In the genomic region with DNA sequence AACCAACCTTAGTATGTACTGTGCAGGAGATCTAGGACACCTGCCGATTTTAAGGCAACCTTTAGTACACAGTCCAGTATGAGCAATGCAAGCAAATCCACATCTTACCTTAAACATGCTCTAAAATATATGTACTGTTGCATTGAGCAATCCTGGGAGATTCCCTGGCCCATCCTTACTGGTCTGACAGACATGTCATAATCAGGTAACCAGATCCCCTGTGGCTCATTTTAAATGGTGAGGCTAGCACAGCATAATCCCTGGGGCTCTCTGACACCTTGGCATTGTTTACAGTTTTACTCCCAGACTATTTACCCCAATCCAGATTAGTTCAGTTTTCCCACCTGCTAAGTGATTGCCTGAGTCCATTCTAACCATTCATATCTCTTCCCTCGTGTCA, we compare ENCODE assay signal across 17 cellular contexts. TPM values are rescaled to one million over a fixed set of nuclear protein-coding genes. Genes with fewer than 3 reads are reported as not detected.
DNase-seq lines count a peak whose midpoint lies in the region; ATAC-seq and TF ChIP-seq lines count a peak whose summit lies in the region.
"Had no signal": no experiment of that assay in that cellular context is flagged by ENCODE, and none has a peak within 500 bp of the region (broad histone marks: within the 10 kb centered on the region; RNA-seq: fewer than 3 reads in every experiment).

No MANE protein-coding gene starts in this region.

- H3K4me3 ChIP-seq in endodermal cell (ENCODE audit: low read length), result no peak overlapping the region
- H3K4me3 ChIP-seq: SK-N-MC had no signal

- no peaks in the 10 kb centered on the region for H3K36me3 Mint-ChIP-seq in endodermal cell (ENCODE audit: low read depth)
- H3K36me3 Mint-ChIP-seq: T-cell had no signal

- no peaks in the 10 kb centered on the region for H3K27me3 ChIP-seq in endodermal cell (ENCODE audit: control insufficient read depth, insufficient read depth, low read length, poor library complexity, severe bottlenecking)

- ATAC-seq in GM21723 (IDR thresholded peaks at IDR 0.05; ENCODE audit: unreplicated experiment), result no peak
- ATAC-seq: T-cell had no signal

- H3K9ac ChIP-seq in endodermal cell (ENCODE audit: extremely low read depth, low read length, poor library complexity, severe bottlenecking), result no peak overlapping the region

- no peak overlapping the region for H3K4me3 Mint-ChIP-seq in endodermal cell
- H3K4me3 Mint-ChIP-seq: B cell; CD4-positive, alpha-beta T cell; T-cell had no signal

- H3K27ac Mint-ChIP-seq in endodermal cell, result no peak overlapping the region
- H3K27ac Mint-ChIP-seq: B cell; CD4-positive, alpha-beta T cell; T-cell had no signal

- no peaks in the 10 kb centered on the region for H3K9me3 Mint-ChIP-seq in endodermal cell
- H3K9me3 Mint-ChIP-seq: CD4-positive, alpha-beta T cell; T-cell had no signal

- WGBS in endodermal cell (ENCODE audit: insufficient coverage in 1 of 2, insufficient read length in 1 of 2), 2 experiments, result 44% methylated on average over 2 of the region's 2 CpGs; no CpG with 5 or more reads in 1 of the 2 experiments

- peaks cover 57% of the 10 kb centered on the region for H3K4me1 Mint-ChIP-seq in endodermal cell
- H3K4me1 Mint-ChIP-seq: B cell, T-cell had no signal

- peaks cover 14% of the 10 kb centered on the region for H3K4me1 ChIP-seq in endodermal cell (ENCODE audit: control insufficient read depth, insufficient read depth, low read length)

- H3K27ac ChIP-seq in endodermal cell (ENCODE audit: low read depth, low read length), result no peak overlapping the region
- H3K27ac ChIP-seq: SK-N-MC had no signal

- H3K27me3 Mint-ChIP-seq in endodermal cell (ENCODE audit: insufficient read depth), result peaks cover 32% of the 10 kb centered on the region
- H3K27me3 Mint-ChIP-seq: B cell had no signal

- H3K36me3 ChIP-seq in endodermal cell (ENCODE audit: control insufficient read depth, insufficient read depth, low read length), result no peaks in the 10 kb centered on the region

- H3K9me3 ChIP-seq in endodermal cell (ENCODE audit: control insufficient read depth, low read length), result no peaks in the 10 kb centered on the region

- DNase-seq in COLO668 (lab: John Stamatoyannopoulos, UW; ENCODE audit: unreplicated experiment), result peak; percentile 34
- DNase-seq in HPDE6-E6E7 (ENCODE audit: extremely low spot score), result peak; percentile 59
- peak; percentile 74 for DNase-seq in NCI-H82 (lab: John Stamatoyannopoulos, UW)
- peak; percentile 85 for DNase-seq in endodermal cell
- no peak for DNase-seq in AG08395 (ENCODE audit: low spot score)
- DNase-seq in SK-N-DZ (ENCODE audit: low spot score), result no peak
- DNase-seq: CD4-positive, alpha-beta T cell; H7; MV-4-11; NCI-H1417 treated with DMSO at 0.1 percent for 48 hours; NCI-H510A; NK-92 treated with Interleukin-12 subunit alpha and Interleukin-12 subunit beta, amount 100 ng/mL, for 24 hours; OCI-M1; T-cell had no signal

- no peak for TF ChIP-seq CTCF in endodermal cell (conservative IDR thresholded peaks at IDR 0.05)

RNA-seq across cellular contexts. Expression of a gene that starts 15.1 kb away (rescaled TPM):
- total RNA-seq in endodermal cell, result 10 to 100 TPM; 20.3 to 31.0 TPM
- polyA plus RNA-seq in endodermal cell (2013, experiment 1 of 2), result 3.8 TPM
- polyA plus RNA-seq in endodermal cell (2013, experiment 2 of 2), result 4.1 TPM
- polyA plus RNA-seq in SK-N-DZ (2014; cell fraction: cytosol; rRNA removed), result 10.4 and 14.5 TPM in 2 replicates
- polyA plus RNA-seq in SK-N-DZ (2014; cell fraction: nucleus; rRNA removed), result 6.9 and 7.6 TPM in 2 replicates

Comparison
In these comparisons a context has a peak if more than half of its experiments do, and no peak if none do; other contexts are left out.
1. DNase-seq: peak in COLO668 (single experiment), HPDE6-E6E7 (single experiment), NCI-H82 (single experiment) and endodermal cell (single experiment); none in AG08395 (single experiment) and SK-N-DZ (single experiment).